ENCODE assay signal across 9 cellular contexts in the genomic region with DNA sequence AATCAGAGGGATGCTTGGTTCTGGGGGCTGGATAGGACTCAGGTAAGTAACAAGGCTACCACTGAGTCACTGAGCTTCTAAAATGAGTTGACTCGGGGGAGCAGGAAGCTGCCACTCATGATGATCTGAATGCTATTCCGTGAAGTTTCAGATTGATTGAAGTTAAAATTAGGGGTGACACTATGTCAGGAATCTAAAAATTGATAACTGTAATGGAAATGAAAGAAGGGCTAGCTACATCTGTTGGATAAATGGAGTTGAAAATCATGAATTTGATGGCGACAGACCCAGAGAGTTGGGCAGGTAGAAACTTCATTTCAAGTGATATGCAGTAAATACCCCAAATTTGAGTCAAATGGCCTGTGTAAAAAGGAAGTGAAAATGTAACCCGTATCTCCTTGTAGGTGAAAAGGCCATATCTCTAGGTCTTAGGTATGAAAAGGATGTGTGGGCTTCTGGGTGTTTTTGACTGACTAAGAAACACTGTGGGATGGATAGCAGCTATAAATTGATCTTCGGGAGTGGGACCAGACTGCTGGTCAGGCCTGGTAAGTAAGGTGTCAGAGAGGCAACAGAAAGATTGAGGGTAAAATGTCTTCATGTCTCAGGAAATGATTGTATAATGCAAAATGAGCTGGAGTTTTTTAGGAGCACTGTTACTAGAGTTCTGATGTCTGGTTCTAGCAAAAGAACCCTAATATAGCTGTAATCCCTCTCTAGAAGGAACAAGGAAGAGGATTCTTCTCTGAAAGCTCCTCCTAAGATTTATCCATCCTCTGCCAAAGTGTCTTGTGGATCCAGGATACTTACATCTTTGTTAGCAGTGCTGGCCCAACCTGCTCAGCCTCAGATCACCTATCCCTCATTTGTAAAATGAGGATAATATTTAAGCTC. TPM values are rescaled to one million over a fixed set of nuclear protein-coding genes. Genes with fewer than 3 reads are reported as not detected.
DNase-seq lines count a peak whose midpoint lies in the region; ATAC-seq and TF ChIP-seq lines count a peak whose summit lies in the region.
"Had no signal": no experiment of that assay in that cellular context is flagged by ENCODE, and none has a peak within 500 bp of the region (broad histone marks: within the 10 kb centered on the region; RNA-seq: fewer than 3 reads in every experiment).

No MANE protein-coding gene starts in this region.

- H2BK5ac ChIP-seq in H9 (ENCODE audit: insufficient read length, low read length) = no peak overlapping the region

- H3K9me3 Mint-ChIP-seq in H9 = no peaks in the 10 kb centered on the region

- H3T11ph ChIP-seq in H9 (ENCODE audit: low read length) = no peak overlapping the region

- peaks cover 31% of the 10 kb centered on the region for H3K36me3 ChIP-seq in SJSA1
- no peaks in the 10 kb centered on the region for H3K36me3 ChIP-seq in vagina
- H3K36me3 ChIP-seq: upper lobe of left lung had no signal

- no peak overlapping the region for H2BK15ac ChIP-seq in H9 (ENCODE audit: low read depth, low read length)

- H3K4me3 ChIP-seq in SJSA1 = no peak overlapping the region
- no peak overlapping the region for H3K4me3 ChIP-seq in vagina
- H3K4me3 ChIP-seq: upper lobe of left lung had no signal

- H2AFZ ChIP-seq in H9 (ENCODE audit: low read length) = no peak overlapping the region

- H3K9ac ChIP-seq in H9 (ENCODE audit: extremely low read depth, insufficient read length, low read length) = no peak overlapping the region

- no peak overlapping the region for H3K14ac ChIP-seq in H9 (ENCODE audit: insufficient read depth, low read length)

- peak; percentile 49 for DNase-seq in stimulated activated CD4-positive, alpha-beta T cell treated with anti-CD3 and anti-CD28 coated beads, Interleukin-2, amount 100 ng/mL, for 4 hours (ENCODE audit: low read depth)
- no peak for DNase-seq in stimulated activated CD4-positive, alpha-beta T cell treated with anti-CD3 and anti-CD28 coated beads, Interleukin-2, amount 100 ng/mL, for 24 hours
- DNase-seq in SJSA1 (ENCODE audit: low read depth in 1 of 2, low spot score in 2 of 2) = no peak
- DNase-seq in vagina (ENCODE audit: extremely low spot score in 2 of 2) = no peak
- DNase-seq in NCI-H748 treated with DMSO at 0.1 percent for 48 hours (lab: John Stamatoyannopoulos, UW) = no peak
- no peak for DNase-seq in H9
- no peak for DNase-seq in activated CD4-positive, alpha-beta T cell treated with anti-CD3 and anti-CD28 coated beads, Interleukin-2, amount 50 U/mL, for 4 hours
- DNase-seq: upper lobe of left lung had no signal

- peaks cover 2% of the 10 kb centered on the region; the same call in 1 of the 2 replicates for H3K27me3 Mint-ChIP-seq in H9 (ENCODE audit: low read depth)

- H3K4me3 Mint-ChIP-seq in H9 = no peak overlapping the region

- no peaks in the 10 kb centered on the region for H3K79me1 ChIP-seq in H9 (ENCODE audit: insufficient read depth, low read depth, low read length, poor library complexity, severe bottlenecking)

- no peak overlapping the region for H4K91ac ChIP-seq in H9 (ENCODE audit: insufficient read length, low read depth, low read length)

- H4K5ac ChIP-seq in H9 (ENCODE audit: insufficient read length, low read depth, low read length) = no peak overlapping the region

- no peak overlapping the region for H3K18ac ChIP-seq in H9 (ENCODE audit: insufficient read length, low read depth, low read length)

- no peak overlapping the region for H3K4ac ChIP-seq in H9 (ENCODE audit: low read depth, low read length)

- H3K27ac ChIP-seq in SJSA1 = peak overlapping the region; percentile 83
- peak overlapping the region; percentile 13 for H3K27ac ChIP-seq in vagina
- H3K27ac ChIP-seq in H9 (ENCODE audit: insufficient read length, low read depth, low read length) = no peak overlapping the region

- no peak for TF ChIP-seq POLR2A in vagina (IDR thresholded peaks at IDR 0.05)

- TF ChIP-seq CTCF in vagina (IDR thresholded peaks at IDR 0.05) (no peak), H9 (conservative IDR thresholded peaks at IDR 0.05) (no peak)

- H2BK12ac ChIP-seq in H9 (ENCODE audit: insufficient read length, low read depth, low read length) = no peak overlapping the region

- peaks cover 0 to under 1% of the 10 kb centered on the region in 2 experiments; a peak in 1 of 4 replicates for H3K4me1 Mint-ChIP-seq in H9

- intact Hi-C loops in vagina (cut with DNase I) = no loop called here

- no peak overlapping the region for H3K23ac ChIP-seq in H9 (ENCODE audit: insufficient read length, low read depth, low read length)

- H3K27me3 ChIP-seq in SJSA1 (replicated peaks) (no peaks in the 10 kb centered on the region; the same call in 1 of the 2 replicates), vagina (no peaks in the 10 kb centered on the region), H9 (ENCODE audit: insufficient read depth, low read length) (no peaks in the 10 kb centered on the region)
- H3K27me3 ChIP-seq: upper lobe of left lung had no signal

- H4K20me1 ChIP-seq in H9 (ENCODE audit: control insufficient read depth, insufficient read depth, insufficient read length) = no peaks in the 10 kb centered on the region

- H3K4me1 ChIP-seq in SJSA1 (replicated peaks) (peaks cover 45% of the 10 kb centered on the region), vagina (peaks cover 4% of the 10 kb centered on the region), H9 (ENCODE audit: insufficient read depth, low read length) (no peaks in the 10 kb centered on the region)

- H3K56ac ChIP-seq in H9 (ENCODE audit: insufficient read length, low read depth, low read length) = no peak overlapping the region

- H3K36me3 Mint-ChIP-seq in H9 (ENCODE audit: insufficient read depth in 1 of 3, low read depth in 3 of 3) = no peaks in the 10 kb centered on the region

- no peaks in the 10 kb centered on the region for H3K23me2 ChIP-seq in H9 (ENCODE audit: insufficient read length, low read depth, low read length, poor library complexity, severe bottlenecking)

- H3K4me2 ChIP-seq in H9 (ENCODE audit: insufficient read depth, insufficient read length, low read length) = no peak overlapping the region

- peak; percentile 80 for ATAC-seq in HG02798 (IDR thresholded peaks at IDR 0.05; ENCODE audit: poor library complexity, unreplicated experiment)

- no peak overlapping the region for H2BK20ac ChIP-seq in H9 (ENCODE audit: low read depth, low read length, poor library complexity, severe bottlenecking)

- no peak overlapping the region for H3K27ac Mint-ChIP-seq in H9

- H3K79me2 ChIP-seq in H9 (ENCODE audit: insufficient read depth, low read length) = no peaks in the 10 kb centered on the region

- no peak overlapping the region for H4K8ac ChIP-seq in H9 (replicated peaks; ENCODE audit: insufficient read length, low read depth, low read length)

- no CpG with 5 or more reads among the region's 5 CpGs for WGBS in H9 (ENCODE audit: extremely low coverage, insufficient read length, low lambda C conversion rate)

- no peak overlapping the region for H2BK120ac ChIP-seq in H9 (ENCODE audit: low read depth, low read length, poor library complexity, severe bottlenecking)

- H2AK5ac ChIP-seq in H9 (ENCODE audit: insufficient read length, low read length) = no peak overlapping the region

- H3K9me3 ChIP-seq in SJSA1 (replicated peaks) = no peaks in the 10 kb centered on the region
- no peaks in the 10 kb centered on the region for H3K9me3 ChIP-seq in vagina
- no peaks in the 10 kb centered on the region for H3K9me3 ChIP-seq in H9 (ENCODE audit: control insufficient read depth, low read depth, low read length)
- H3K9me3 ChIP-seq: upper lobe of left lung had no signal

RNA-seq across cellular contexts. Expression of a gene that starts 57.3 kb away (rescaled TPM):
- total RNA-seq in SJSA1 (2014; rRNA removed; shearing (Covaris generic)) = 282 and 328 TPM in 2 replicates
- 145 TPM for total RNA-seq in vagina
- total RNA-seq in H9 (2021) = 127 TPM in 2 replicates
